1 cellular context compared by ENCODE assay signal in genomic region chr1:191757003-191757402, GRCh38.
TF ChIP-seq lines count a peak whose summit lies in the region.

No MANE protein-coding gene starts in this region.

TF ChIP-seq in IMR-90, 13 proteins besides CTCF, POLR2A, EP300 and RAD21 (continued from another document):
- TF ChIP-seq USF2 (IDR thresholded peaks at IDR 0.05; ENCODE audit: low read depth, low read length) (no peak), MXI1 (IDR thresholded peaks at IDR 0.05; ENCODE audit: borderline replicate concordance, low read depth, low read length) (no peak), SMC3 (IDR thresholded peaks at IDR 0.05; ENCODE audit: low read depth, low read length) (no peak), MAFK (IDR thresholded peaks at IDR 0.05; ENCODE audit: low read depth, low read length) (no peak), NFE2L2 (IDR thresholded peaks at IDR 0.05; ENCODE audit: low read depth, low read length) (no peak), MAZ (IDR thresholded peaks at IDR 0.05; ENCODE audit: borderline replicate concordance, low read depth, low read length) (no peak)
